8 cellular contexts compared by ENCODE assay signal in genomic region chr4:122716825-122717448, GRCh38. TPM values are rescaled to one million over a fixed set of nuclear protein-coding genes. Genes with fewer than 3 reads are reported as not detected.
DNase-seq lines count a peak whose midpoint lies in the region; ATAC-seq and TF ChIP-seq lines count a peak whose summit lies in the region.

No MANE protein-coding gene starts in this region.

- DNase-seq in COLO668 (lab: John Stamatoyannopoulos, UW; ENCODE audit: unreplicated experiment) (peak; percentile 46), Panc1 (ENCODE audit: low read depth, low spot score) (peak; percentile 42), activated T-helper 1 cell treated with Interleukin-2 at 50 U/mL for 16 hours (ENCODE audit: low read depth) (peak; percentile 41), fibroblast of peridontal ligament (ENCODE audit: extremely low read depth) (peak; percentile 84), occipital lobe (lab: John Stamatoyannopoulos, UW) (peak; percentile 7), upper lobe of left lung (peak in 1 of 2 donors; percentile 64)

- H3K36me3 ChIP-seq in Panc1 (ENCODE audit: control insufficient read depth, insufficient read depth, low read length) (no peaks in the 10 kb centered on the region), upper lobe of left lung (no peaks in the 10 kb centered on the region)

- BruUV-seq in Panc1 (replicated peaks; lab: Mats Ljungman, UMichigan): no TSS peak

- CTCF ChIA-PET in Panc1 (lab: Charles Lee): interaction anchor here (0.6 to 0.9 kb wide), 2 partner anchors 108 to 247 kb away, joined by 3 read pairs; no protein-coding TSS in a partner anchor

- no peaks in the 10 kb centered on the region for H3K4me1 ChIP-seq in Panc1 (ENCODE audit: control insufficient read depth, insufficient read depth, low read length)
- no peaks in the 10 kb centered on the region for H3K4me1 ChIP-seq in upper lobe of left lung

- in situ Hi-C loops in Panc1 (cut with HindIII; ENCODE audit: low pct_unique_long_range_greater_than_20kb, low sequenced_read_pairs): no loop called here

- H3K4me3 ChIP-seq in Panc1 (ENCODE audit: low read depth in 2 of 2, low read length in 2 of 2): no peak overlapping the region
- H3K4me3 ChIP-seq in upper lobe of left lung: no peak overlapping the region

- intact Hi-C loops in Panc1 (cut with micrococcal nuclease; ENCODE audit: unreplicated experiment): loop anchor here (5.0 to 10.0 kb wide), 2 partner anchors 115 to 412 kb away; no protein-coding TSS in a partner anchor

- no peak for TF ChIP-seq EP300 in upper lobe of left lung (IDR thresholded peaks at IDR 0.05)

- H3K27me3 ChIP-seq in Panc1 (ENCODE audit: control insufficient read depth, insufficient read depth, low read length) (no peaks in the 10 kb centered on the region), upper lobe of left lung (no peaks in the 10 kb centered on the region)

- ATAC-seq in GM19043 (IDR thresholded peaks at IDR 0.05; ENCODE audit: low read depth, unreplicated experiment) (peak; percentile 64), HG03378 (IDR thresholded peaks at IDR 0.05; ENCODE audit: unreplicated experiment) (peak; percentile 87), Panc1 (peak; percentile 90), upper lobe of left lung (ENCODE audit: low FRiP score in 2 of 2) (peak in 1 of 2 donors; percentile 81)

- TF ChIP-seq CTCF in Panc1 (IDR thresholded peaks at IDR 0.05) (peak; percentile 85), upper lobe of left lung (IDR thresholded peaks at IDR 0.05) (peak; percentile 30 to 71 (median 57))

- H3K27ac ChIP-seq in Panc1 (ENCODE audit: low read length) (no peak overlapping the region), upper lobe of left lung (no peak overlapping the region)

- POLR2A ChIA-PET in Panc1 (lab: Charles Lee): no interaction called here

- TF ChIP-seq POLR2A in upper lobe of left lung (IDR thresholded peaks at IDR 0.05): no peak

- 26% methylated on average over 4 of the region's 4 CpGs for WGBS in upper lobe of left lung, 2 donors

- H3K9me3 ChIP-seq in Panc1 (ENCODE audit: control insufficient read depth, insufficient read depth, low read depth, low read length) (no peaks in the 10 kb centered on the region), upper lobe of left lung (no peaks in the 10 kb centered on the region)

RNA-seq across cellular contexts. Expression of gene BBS12, which starts 15.6 kb away (rescaled TPM):
- total RNA-seq in Panc1 (2021; ENCODE audit: unreplicated experiment) (1.5 TPM), occipital lobe (19.5 TPM), upper lobe of left lung (1 to 10 TPM; 2.7 to 8.5 (median 3.2) TPM)
- 1.5 TPM for polyA plus RNA-seq in Panc1 (2012; ENCODE audit: insufficient read length)
